Comparison of ENCODE assay signal across 13 cellular contexts in genomic region chr1:87120779-87121178, GRCh38.
A peak's percentile ranks its signal among the peaks of the same experiment; 100 is the strongest.
DNase-seq lines count a peak whose midpoint lies in the region; FAIRE-seq and TF ChIP-seq lines count a peak whose summit lies in the region.
"Had no signal": no experiment of that assay in that cellular context is flagged by ENCODE, and none has a peak within 500 bp of the region (broad histone marks: within the 10 kb centered on the region; RNA-seq: fewer than 3 reads in every experiment).

No MANE protein-coding gene starts in this region.

- H4K20me1 ChIP-seq in KMS-11 (ENCODE audit: insufficient read depth) (no peaks in the 10 kb centered on the region), osteoblast (ENCODE audit: insufficient read depth, low read length) (no peaks in the 10 kb centered on the region)

- H3K4me1 ChIP-seq in KMS-11 (ENCODE audit: low read depth, poor library complexity, severe bottlenecking) (no peaks in the 10 kb centered on the region), osteoblast (ENCODE audit: insufficient read depth, low read length) (peaks cover 10% of the 10 kb centered on the region)
- H3K4me1 ChIP-seq: lower lobe of right lung had no signal

- H3K4me3 ChIP-seq in KMS-11 (IDR thresholded peaks at IDR 0.05; ENCODE audit: insufficient read depth, low read depth, low read length) (no peak overlapping the region), bronchial epithelial cell (ENCODE audit: low read depth, low read length) (no peak overlapping the region), osteoblast (ENCODE audit: insufficient read depth, low read length) (no peak overlapping the region)
- H3K4me3 ChIP-seq: lower lobe of right lung, ovary had no signal

- FAIRE-seq in bronchial epithelial cell (lab: Jason Lieb, UNC) = peak; percentile 73

- H3K79me2 ChIP-seq in KMS-11 (ENCODE audit: insufficient read depth, low read depth) (no peaks in the 10 kb centered on the region), osteoblast (ENCODE audit: insufficient read depth, low read length) (no peaks in the 10 kb centered on the region)

- H2AFZ ChIP-seq in KMS-11 (ENCODE audit: low read depth) (no peak overlapping the region), osteoblast (ENCODE audit: low read length) (no peak overlapping the region)

- H3K27me3 ChIP-seq in KMS-11 (ENCODE audit: insufficient read depth, low read depth) (no peaks in the 10 kb centered on the region), bronchial epithelial cell (ENCODE audit: control insufficient read depth, insufficient read depth, low read length) (no peaks in the 10 kb centered on the region), osteoblast (ENCODE audit: insufficient read depth, low read length) (no peaks in the 10 kb centered on the region)
- H3K27me3 ChIP-seq: ovary had no signal

- DNase-seq in SKM-1 treated with dmso at 0.1 percent for 144 hours (lab: John Stamatoyannopoulos, UW; ENCODE audit: unreplicated experiment) = peak; percentile 5
- DNase-seq in SKM-1 (lab: John Stamatoyannopoulos, UW; ENCODE audit: unreplicated experiment) = no peak
- DNase-seq in bronchial epithelial cell (ENCODE audit: low read depth) = no peak
- no peak for DNase-seq in osteoblast (ENCODE audit: insufficient read length, low spot score, missing footprints)
- DNase-seq in NCI-H2029 treated with DMSO at 0.1 percent for 48 hours (lab: John Stamatoyannopoulos, UW) = no peak
- DNase-seq in NOMO-1 treated with DMSO at 0.1 percent for 48 hours (lab: John Stamatoyannopoulos, UW; ENCODE audit: unreplicated experiment) = no peak
- no peak for DNase-seq in COLO668 (lab: John Stamatoyannopoulos, UW; ENCODE audit: unreplicated experiment)
- DNase-seq: dermis blood vessel endothelial cell, head of caudate nucleus, lower lobe of right lung, NCI-H146, ovary had no signal

- TF ChIP-seq CTCF in KMS-11 (conservative IDR thresholded peaks at IDR 0.05; ENCODE audit: low read depth, low read length) (peak; percentile 36), bronchial epithelial cell (IDR thresholded peaks at IDR 0.05; ENCODE audit: insufficient read depth, low read length, severe bottlenecking) (peak; percentile 23), osteoblast (IDR thresholded peaks at IDR 0.05; ENCODE audit: extremely low read depth, low read depth, low read length) (peak; percentile 30)

- H3K4me2 ChIP-seq in KMS-11 (no peak overlapping the region), osteoblast (ENCODE audit: insufficient read depth, low read length) (no peak overlapping the region)

- H3K9me3 ChIP-seq in osteoblast (ENCODE audit: low read depth, low read length) = no peaks in the 10 kb centered on the region
- H3K9me3 ChIP-seq: lower lobe of right lung, ovary had no signal

- H3K27ac ChIP-seq in KMS-11 = no peak overlapping the region
- H3K27ac ChIP-seq in osteoblast (ENCODE audit: low read depth, low read length) = no peak overlapping the region
- H3K27ac ChIP-seq: lower lobe of right lung, ovary had no signal

- H3K36me3 ChIP-seq in KMS-11 (ENCODE audit: insufficient read depth) = no peaks in the 10 kb centered on the region
- no peaks in the 10 kb centered on the region for H3K36me3 ChIP-seq in bronchial epithelial cell (ENCODE audit: control insufficient read depth, insufficient read depth, low read length)
- H3K36me3 ChIP-seq in osteoblast (ENCODE audit: insufficient read depth, low read length) = no peaks in the 10 kb centered on the region
- H3K36me3 ChIP-seq: lower lobe of right lung, ovary had no signal

- H3K9ac ChIP-seq in KMS-11 = no peak overlapping the region
